9 cellular contexts compared by ENCODE assay signal in genomic region chr10:12606461-12606860, GRCh38.
A peak's percentile ranks its signal among the peaks of the same experiment; 100 is the strongest.
DNase-seq lines count a peak whose midpoint lies in the region; ATAC-seq and TF ChIP-seq lines count a peak whose summit lies in the region.
"Had no signal": no experiment of that assay in that cellular context is flagged by ENCODE, and none has a peak within 500 bp of the region (broad histone marks: within the 10 kb centered on the region; RNA-seq: fewer than 3 reads in every experiment).

No MANE protein-coding gene starts in this region.

- H3K9me3 ChIP-seq in muscle layer of duodenum (ENCODE audit: control insufficient read depth in 1 of 2, low read length in 2 of 2) (no peaks in the 10 kb centered on the region), testis (no peaks in the 10 kb centered on the region)

- H3K27me3 Mint-ChIP-seq in activated T-helper 1 cell treated with anti-CD3 and anti-CD28 coated beads, Interleukin-12 subunit alpha, Interleukin-12 subunit beta, Interleukin-2, Interleukin-4 antibody, amounts not matched to agents 30 ng/mL and 10 ng/mL and 1 ng/mL, durations not matched to agents 14 hours and 24 hours and 36 hours (ENCODE audit: insufficient read depth) = no peaks in the 10 kb centered on the region

- peak overlapping the region in 1 of 2 donors; percentile 42 for H3K4me3 ChIP-seq in muscle layer of duodenum (ENCODE audit: low read depth in 1 of 2, low read length in 2 of 2)
- no peak overlapping the region for H3K4me3 ChIP-seq in testis
- H3K4me3 ChIP-seq: K562 had no signal

- no peaks in the 10 kb centered on the region for H3K36me3 Mint-ChIP-seq in activated T-helper 1 cell treated with anti-CD3 and anti-CD28 coated beads, Interleukin-12 subunit alpha, Interleukin-12 subunit beta, Interleukin-2, Interleukin-4 antibody, amounts not matched to agents 30 ng/mL and 10 ng/mL and 1 ng/mL, durations not matched to agents 14 hours and 24 hours and 36 hours (ENCODE audit: low read depth)

- H3K36me3 ChIP-seq in muscle layer of duodenum (ENCODE audit: control insufficient read depth in 1 of 2, insufficient read depth in 2 of 2, low read length in 2 of 2) (no peaks in the 10 kb centered on the region), testis (ENCODE audit: low read depth, missing control alignments) (no peaks in the 10 kb centered on the region)

- TF ChIP-seq POLR2A in testis (IDR thresholded peaks at IDR 0.05) = no peak

- peak overlapping the region; percentile 97 for H3K27ac Mint-ChIP-seq in activated T-helper 1 cell treated with anti-CD3 and anti-CD28 coated beads, Interleukin-12 subunit alpha, Interleukin-12 subunit beta, Interleukin-2, Interleukin-4 antibody, amounts not matched to agents 30 ng/mL and 10 ng/mL and 1 ng/mL, durations not matched to agents 14 hours and 24 hours and 36 hours

- H3K27me3 ChIP-seq in muscle layer of duodenum (ENCODE audit: low read depth, low read length) (no peaks in the 10 kb centered on the region), testis (no peaks in the 10 kb centered on the region)

- H3K4me1 ChIP-seq in muscle layer of duodenum (ENCODE audit: control insufficient read depth in 1 of 2, insufficient read depth in 2 of 2, low read length in 2 of 2) (peaks cover 6 to 19% of the 10 kb centered on the region in 2 donors), testis (peaks cover 5% of the 10 kb centered on the region)

- peak; percentile 40 for DNase-seq in COLO668 (lab: John Stamatoyannopoulos, UW; ENCODE audit: unreplicated experiment)
- DNase-seq in activated T-helper 1 cell treated with anti-CD3 and anti-CD28 coated beads, Interleukin-12 subunit alpha, Interleukin-12 subunit beta, Interleukin-2, Interleukin-4 antibody, amounts not matched to agents 30 ng/mL and 10 ng/mL and 1 ng/mL, durations not matched to agents 14 hours and 24 hours and 36 hours (ENCODE audit: low spot score) = no peak
- no peak for DNase-seq in OCI-M1 (lab: John Stamatoyannopoulos, UW)
- DNase-seq in NCI-H82 (lab: John Stamatoyannopoulos, UW) = no peak
- DNase-seq in testis = no peak

- peaks cover 36% of the 10 kb centered on the region for H3K4me1 Mint-ChIP-seq in activated T-helper 1 cell treated with anti-CD3 and anti-CD28 coated beads, Interleukin-12 subunit alpha, Interleukin-12 subunit beta, Interleukin-2, Interleukin-4 antibody, amounts not matched to agents 30 ng/mL and 10 ng/mL and 1 ng/mL, durations not matched to agents 14 hours and 24 hours and 36 hours (ENCODE audit: low read depth)

- WGBS in testis, 2 donors = 78 to 88% methylated on average over 11 to 12 of the region's 12 CpGs

- intact Hi-C loops in activated T-helper 1 cell treated with anti-CD3 and anti-CD28 coated beads, Interleukin-12 subunit alpha, Interleukin-12 subunit beta, Interleukin-2, Interleukin-4 antibody, amounts not matched to agents 30 ng/mL and 10 ng/mL and 1 ng/mL, durations not matched to agents 14 hours and 24 hours and 36 hours (cut with micrococcal nuclease) = loop anchor here (1.0 kb wide), 1 partner anchor 29 kb away; no protein-coding TSS in a partner anchor
- intact Hi-C loops in testis (cut with DNase I; ENCODE audit: low total_unique reads) = no loop called here

- H3K27ac ChIP-seq in muscle layer of duodenum (ENCODE audit: low read length) (peak overlapping the region; percentile 63), testis (peak overlapping the region in 1 of 2 donors; percentile 62)

- H3K4me3 Mint-ChIP-seq in activated T-helper 1 cell treated with anti-CD3 and anti-CD28 coated beads, Interleukin-12 subunit alpha, Interleukin-12 subunit beta, Interleukin-2, Interleukin-4 antibody, amounts not matched to agents 30 ng/mL and 10 ng/mL and 1 ng/mL, durations not matched to agents 14 hours and 24 hours and 36 hours = peak overlapping the region; percentile 83

- no peak for TF ChIP-seq CTCF in testis (IDR thresholded peaks at IDR 0.05)

- H3K9me3 Mint-ChIP-seq in activated T-helper 1 cell treated with anti-CD3 and anti-CD28 coated beads, Interleukin-12 subunit alpha, Interleukin-12 subunit beta, Interleukin-2, Interleukin-4 antibody, amounts not matched to agents 30 ng/mL and 10 ng/mL and 1 ng/mL, durations not matched to agents 14 hours and 24 hours and 36 hours = no peaks in the 10 kb centered on the region

- ATAC-seq in HG02981 (IDR thresholded peaks at IDR 0.05; ENCODE audit: unreplicated experiment) (peak; percentile 14), HG03378 (IDR thresholded peaks at IDR 0.05; ENCODE audit: unreplicated experiment) (no peak)
- ATAC-seq: K562 had no signal
